8 cellular contexts compared by ENCODE assay signal in genomic region chr9:38068616-38068865, GRCh38. TPM values are rescaled to one million over a fixed set of nuclear protein-coding genes. Genes with fewer than 3 reads are reported as not detected.
DNase-seq lines count a peak whose midpoint lies in the region; ATAC-seq and TF ChIP-seq lines count a peak whose summit lies in the region.

No MANE protein-coding gene starts in this region.

- intact Hi-C loops in posterior vena cava (cut with DNase I), result loop anchor here (5.0 to 10.0 kb wide), 4 partner anchors 46 to 151 kb away; no protein-coding TSS in a partner anchor

- no peak for TF ChIP-seq EP300 in upper lobe of left lung (IDR thresholded peaks at IDR 0.05)

- peaks cover 13 to 25% of the 10 kb centered on the region in 2 donors for H3K4me1 Mint-ChIP-seq in effector memory CD8-positive, alpha-beta T cell (ENCODE audit: low read depth in 2 of 2)
- H3K4me1 Mint-ChIP-seq in mesothelial cell of epicardium, result peaks cover 57% of the 10 kb centered on the region

- DNase-seq in COLO668 (lab: John Stamatoyannopoulos, UW; ENCODE audit: unreplicated experiment) (peak; percentile 67), mesothelial cell of epicardium (ENCODE audit: low spot score in 2 of 2, unreplicated experiment in 2 of 2) (peak in 1 of 2 experiments; percentile 70), upper lobe of left lung (no peak), posterior vena cava (ENCODE audit: low spot score) (no peak)
- peak in 1 of 3 experiments; percentile 27 for DNase-seq in effector memory CD8-positive, alpha-beta T cell

- peaks cover 20 to 32% of the 10 kb centered on the region in 2 donors for H3K27me3 Mint-ChIP-seq in effector memory CD8-positive, alpha-beta T cell
- H3K27me3 Mint-ChIP-seq in mesothelial cell of epicardium (ENCODE audit: low read depth), result no peaks in the 10 kb centered on the region

- peak overlapping the region; percentile 98 for H3K27ac ChIP-seq in VCaP
- peak overlapping the region; percentile 90 to 95 (median 92) for H3K27ac ChIP-seq in upper lobe of left lung

- WGBS in upper lobe of left lung, 2 donors, result 0% methylated on average over 3 of the region's 35 CpGs; no CpG with 5 or more reads in 1 of the 2 donors

- no peaks in the 10 kb centered on the region for H3K9me3 Mint-ChIP-seq in effector memory CD8-positive, alpha-beta T cell
- H3K9me3 Mint-ChIP-seq in mesothelial cell of epicardium, result no peaks in the 10 kb centered on the region

- no peaks in the 10 kb centered on the region for H3K9me3 ChIP-seq in upper lobe of left lung

- no peak; the same call in 1 of the 2 replicates for TF ChIP-seq CTCF in VCaP (conservative IDR thresholded peaks at IDR 0.05)
- TF ChIP-seq CTCF in mesothelial cell of epicardium (IDR thresholded peaks at IDR 0.05; ENCODE audit: unreplicated experiment), result peak; percentile 19
- TF ChIP-seq CTCF in upper lobe of left lung (IDR thresholded peaks at IDR 0.05), result peak in 1 of 6 experiments; percentile 79

- H3K4me3 ChIP-seq in upper lobe of left lung, result peak overlapping the region; percentile 71 to 98 (median 84)

- H3K4me3 Mint-ChIP-seq in effector memory CD8-positive, alpha-beta T cell, result peak overlapping the region; percentile 81 to 82
- H3K4me3 Mint-ChIP-seq in mesothelial cell of epicardium, result peak overlapping the region; percentile 61

- no peaks in the 10 kb centered on the region for H3K27me3 ChIP-seq in upper lobe of left lung

- no peaks in the 10 kb centered on the region for H3K36me3 ChIP-seq in upper lobe of left lung

- TF ChIP-seq POLR2A in upper lobe of left lung (IDR thresholded peaks at IDR 0.05), result no peak

- peak; percentile 41 for ATAC-seq in GM19452 (IDR thresholded peaks at IDR 0.05; ENCODE audit: unreplicated experiment)
- peak; percentile 13 for ATAC-seq in HG03469 (IDR thresholded peaks at IDR 0.05; ENCODE audit: unreplicated experiment)
- peak; percentile 47 for ATAC-seq in effector memory CD8-positive, alpha-beta T cell (replicated peaks)
- peak in 1 of 2 donors; percentile 59 for ATAC-seq in upper lobe of left lung (ENCODE audit: low FRiP score in 2 of 2)

- peaks cover 8% of the 10 kb centered on the region for H3K36me3 Mint-ChIP-seq in effector memory CD8-positive, alpha-beta T cell (ENCODE audit: insufficient read depth)
- H3K36me3 Mint-ChIP-seq in mesothelial cell of epicardium, result no peaks in the 10 kb centered on the region

- H3K4me1 ChIP-seq in upper lobe of left lung, result peaks cover 32 to 62% (median 43%) of the 10 kb centered on the region in 4 donors

- no peak overlapping the region for H3K27ac Mint-ChIP-seq in effector memory CD8-positive, alpha-beta T cell
- H3K27ac Mint-ChIP-seq in mesothelial cell of epicardium, result no peak overlapping the region

RNA-seq across cellular contexts. Expression of gene SHB, which starts 0.5 kb away (rescaled TPM):
- total RNA-seq in mesothelial cell of epicardium (33.7 to 35.5 TPM (median 35.4 TPM) in 3 replicates), upper lobe of left lung (10 to 100 TPM; 29.3 to 51.2 (median 33.3) TPM), posterior vena cava (10 to 100 TPM; 18.7 to 23.0 TPM)
